ENCODE assay signal across 11 cellular contexts in the genomic region with DNA sequence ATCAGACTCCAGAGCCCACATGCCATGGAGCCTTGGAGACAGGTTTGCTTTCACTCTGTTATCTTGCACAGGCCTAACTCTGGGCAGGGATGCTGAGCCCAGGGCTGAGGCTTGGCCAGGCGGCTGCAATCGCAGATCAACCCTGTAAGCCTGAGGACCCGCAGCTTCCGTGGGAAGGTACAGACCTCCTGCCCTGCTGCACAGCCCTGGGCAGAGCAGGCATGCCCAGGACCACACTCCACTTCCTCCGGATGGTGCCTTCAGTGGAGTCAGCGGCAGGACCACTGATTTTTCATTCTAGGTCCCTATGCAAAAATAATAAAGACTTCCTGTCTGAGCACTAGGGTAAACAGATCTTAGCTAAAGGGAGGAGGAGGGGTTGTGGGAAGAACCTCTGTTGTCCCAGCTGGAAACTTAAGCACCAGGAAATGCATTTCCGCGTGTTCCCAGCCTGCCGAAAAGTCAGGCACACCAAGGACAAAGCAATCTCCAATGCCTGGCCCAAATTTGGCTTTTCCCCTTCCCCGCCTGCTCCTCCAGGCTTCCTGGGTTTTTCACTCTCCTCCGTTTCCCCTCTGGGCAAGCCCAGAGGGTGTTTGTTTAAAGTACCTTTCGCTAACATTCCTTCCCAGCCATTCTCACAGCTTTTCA.
A peak's percentile ranks its signal among the peaks of the same experiment; 100 is the strongest.
DNase-seq lines count a peak whose midpoint lies in the region; ATAC-seq and TF ChIP-seq lines count a peak whose summit lies in the region.
"Had no signal": no experiment of that assay in that cellular context is flagged by ENCODE, and none has a peak within 500 bp of the region (broad histone marks: within the 10 kb centered on the region; RNA-seq: fewer than 3 reads in every experiment).

No MANE protein-coding gene starts in this region.

- H3K27ac Mint-ChIP-seq in Calu3 (ENCODE audit: unreplicated experiment): no peak overlapping the region

- H3K9ac ChIP-seq in trophoblast cell (ENCODE audit: low read length): no peak overlapping the region

- H2BK5ac ChIP-seq in trophoblast cell (ENCODE audit: low read depth, low read length, poor library complexity): peak overlapping the region; percentile 15

- no peak overlapping the region; the same call in 1 of the 2 replicates for H3K4me3 ChIP-seq in H7 (ENCODE audit: insufficient read depth, low read depth, low read length)
- H3K4me3 ChIP-seq in right cardiac atrium (ENCODE audit: low read length): no peak overlapping the region
- no peak overlapping the region for H3K4me3 ChIP-seq in trophoblast cell (ENCODE audit: low read depth, low read length)

- BruUV-seq in Calu3 (replicated peaks; lab: Mats Ljungman, UMichigan): no TSS peak

- WGBS in right cardiac atrium: 10% methylated on average over 12 of the region's 12 CpGs
- no CpG with 5 or more reads among the region's 12 CpGs for WGBS in trophoblast cell (ENCODE audit: extremely low coverage, insufficient coverage, insufficient read length)

- no peaks in the 10 kb centered on the region for H3K9me3 ChIP-seq in right cardiac atrium (ENCODE audit: control insufficient read depth, low read length)
- H3K9me3 ChIP-seq in trophoblast cell (ENCODE audit: insufficient read depth, low read depth, low read length): no peaks in the 10 kb centered on the region

- H3K9me3 Mint-ChIP-seq in Calu3 (ENCODE audit: low read depth, unreplicated experiment): no peaks in the 10 kb centered on the region

- H2BK120ac ChIP-seq in trophoblast cell (ENCODE audit: insufficient read depth, low read length, poor library complexity): no peak overlapping the region

- H3K27ac ChIP-seq in VCaP (peak overlapping the region; percentile 77), right cardiac atrium (ENCODE audit: low read length) (peak overlapping the region; percentile 63), trophoblast cell (ENCODE audit: low read depth, low read length) (no peak overlapping the region)

- no peak overlapping the region for H3K14ac ChIP-seq in trophoblast cell (ENCODE audit: low read length)

- DNase-seq in H7: peak; percentile 61
- DNase-seq in right cardiac atrium: peak; percentile 47 to 73 (median 63)
- DNase-seq in trophoblast cell: no peak
- no peak for DNase-seq in NCI-H345 treated with DMSO at 0.1 percent for 48 hours (lab: John Stamatoyannopoulos, UW; ENCODE audit: unreplicated experiment)
- no peak for DNase-seq in Calu3
- DNase-seq in omental fat pad (ENCODE audit: low spot score): no peak
- DNase-seq: activated CD4-positive, alpha-beta T cell treated with anti-CD3 and anti-CD28 coated beads, Interleukin-2, amount 50 U/mL, for 1 hour; RPMI8226 had no signal

- peak; percentile 86 to 89 for ATAC-seq in right cardiac atrium
- no peak for ATAC-seq in HG03457 (IDR thresholded peaks at IDR 0.05; ENCODE audit: unreplicated experiment)
- ATAC-seq in omental fat pad (ENCODE audit: low FRiP score): no peak
- ATAC-seq: HCT116 had no signal

- H2AFZ ChIP-seq in trophoblast cell (ENCODE audit: insufficient read depth, low read length, poor library complexity): peak overlapping the region; percentile 44

- CTCF ChIA-PET in Calu3 (lab: Charles Lee): interaction anchor here (0.5 kb wide), 1 partner anchor 191 kb away, joined by 5 read pairs; no protein-coding TSS in a partner anchor

- H3K4ac ChIP-seq in trophoblast cell (ENCODE audit: low read depth, low read length): no peak overlapping the region

- TF ChIP-seq CTCF in VCaP (conservative IDR thresholded peaks at IDR 0.05) (no peak), Calu3 (IDR thresholded peaks at IDR 0.05; ENCODE audit: unreplicated experiment) (no peak), omental fat pad (IDR thresholded peaks at IDR 0.05) (no peak)

- no peaks in the 10 kb centered on the region for H3K4me1 ChIP-seq in right cardiac atrium (ENCODE audit: control insufficient read depth, insufficient read depth, low read length)
- peaks cover 6 to 7% of the 10 kb centered on the region in 2 experiments for H3K4me1 ChIP-seq in trophoblast cell (ENCODE audit: control insufficient read depth in 1 of 2, insufficient read depth in 2 of 2, low read length in 2 of 2)

- H2BK12ac ChIP-seq in trophoblast cell (ENCODE audit: low read length): no peak overlapping the region

- peak overlapping the region; percentile 5 for H3K4me2 ChIP-seq in trophoblast cell (ENCODE audit: low read length)

- H4K91ac ChIP-seq in trophoblast cell (ENCODE audit: low read depth, low read length): no peak overlapping the region

- H3K36me3 ChIP-seq in H7 (replicated peaks; ENCODE audit: control insufficient read depth, insufficient read depth, low read length) (no peaks in the 10 kb centered on the region), trophoblast cell (ENCODE audit: control insufficient read depth in 1 of 2, insufficient read depth in 2 of 2, low read length in 2 of 2) (no peaks in the 10 kb centered on the region)

- H3K4me1 Mint-ChIP-seq in Calu3 (ENCODE audit: low read depth, unreplicated experiment): peaks cover 9% of the 10 kb centered on the region

- H3K18ac ChIP-seq in trophoblast cell (ENCODE audit: low read length): no peak overlapping the region

- H3K27me3 Mint-ChIP-seq in Calu3 (ENCODE audit: unreplicated experiment): peaks cover 41% of the 10 kb centered on the region

- H2AK5ac ChIP-seq in trophoblast cell (ENCODE audit: low read length): no peak overlapping the region

- no peaks in the 10 kb centered on the region for H3K79me2 ChIP-seq in trophoblast cell (ENCODE audit: control insufficient read depth, insufficient read depth, low read length, poor library complexity)

- H3K23ac ChIP-seq in trophoblast cell (ENCODE audit: low read length): no peak overlapping the region

- H4K8ac ChIP-seq in trophoblast cell (ENCODE audit: low read depth, low read length): peak overlapping the region; percentile 55

- H3K79me1 ChIP-seq in trophoblast cell (ENCODE audit: low read length): no peaks in the 10 kb centered on the region

- H4K12ac ChIP-seq in trophoblast cell (ENCODE audit: low read depth, low read length): no peak overlapping the region

- H3K36me3 Mint-ChIP-seq in Calu3 (ENCODE audit: insufficient read depth, unreplicated experiment): no peaks in the 10 kb centered on the region

- H3K27me3 ChIP-seq in H7 (ENCODE audit: control insufficient read depth, insufficient read depth, low read length): no peaks in the 10 kb centered on the region
- H3K27me3 ChIP-seq in right cardiac atrium (ENCODE audit: control insufficient read depth, insufficient read depth): no peaks in the 10 kb centered on the region
- H3K27me3 ChIP-seq in trophoblast cell (ENCODE audit: insufficient read depth, low read length): no peaks in the 10 kb centered on the region

- intact Hi-C loops in right cardiac atrium (cut with DNase I): no loop called here
- intact Hi-C loops in Calu3 (cut with micrococcal nuclease; ENCODE audit: unreplicated experiment): no loop called here

- H3K4me3 Mint-ChIP-seq in Calu3 (ENCODE audit: low read depth, unreplicated experiment): no peak overlapping the region

Comparison
In these comparisons a context has a peak if more than half of its experiments do, and no peak if none do; other contexts are left out.
1. DNase-seq: peak in H7 (single experiment) and right cardiac atrium (3 of 3); none in trophoblast cell (0 of 2), NCI-H345 treated with DMSO at 0.1 percent for 48 hours (single experiment), Calu3 (single experiment) and omental fat pad (single experiment).
2. ATAC-seq: peak in right cardiac atrium (2 of 2); none in HG03457 (single experiment) and omental fat pad (single experiment).